Comparison of ENCODE assay signal across 8 cellular contexts in genomic region chr9:78297672-78297961, GRCh38. TPM values are rescaled to one million over a fixed set of nuclear protein-coding genes. Genes with fewer than 3 reads are reported as not detected.
A peak's percentile ranks its signal among the peaks of the same experiment; 100 is the strongest.
DNase-seq lines count a peak whose midpoint lies in the region; ATAC-seq and TF ChIP-seq lines count a peak whose summit lies in the region.

No MANE protein-coding gene starts in this region.

- no peak for ATAC-seq in GM19452 (IDR thresholded peaks at IDR 0.05; ENCODE audit: unreplicated experiment)
- no peak for ATAC-seq in HG02588 (IDR thresholded peaks at IDR 0.05; ENCODE audit: unreplicated experiment)

- H3K4me3 Mint-ChIP-seq in activated naive CD4-positive, alpha-beta T cell treated with anti-CD3 and anti-CD28 coated beads, Interleukin-2, amount 10 ng/mL, durations not matched to agents 7 days and 5 days: peak overlapping the region; percentile 88

- peak overlapping the region; percentile 65 to 82 (median 69) for H3K4me3 ChIP-seq in esophagus muscularis mucosa

- H3K27ac ChIP-seq in esophagus muscularis mucosa (replicated peaks in 1 of 4): peak overlapping the region in 2 of 4 donors; percentile 72 to 86

- no peaks in the 10 kb centered on the region for H3K9me3 ChIP-seq in esophagus muscularis mucosa

- peaks cover 24% of the 10 kb centered on the region for H3K36me3 Mint-ChIP-seq in activated naive CD4-positive, alpha-beta T cell treated with anti-CD3 and anti-CD28 coated beads, Interleukin-2, amount 10 ng/mL, durations not matched to agents 7 days and 5 days

- CTCF ChIA-PET in activated naive CD4-positive, alpha-beta T cell treated with anti-CD3 and anti-CD28 coated beads, Interleukin-2, amount 10 ng/mL, durations not matched to agents 7 days and 5 days (lab: Charles Lee): interaction anchor here (0.6 to 1.6 kb wide), 5 partner anchors 12 to 166 kb away, joined by 3 to 7 read pairs (median 4); no protein-coding TSS in a partner anchor

- H3K27me3 ChIP-seq in esophagus muscularis mucosa: peaks cover 0 to 7% (median 2%) of the 10 kb centered on the region in 4 donors

- H3K27ac Mint-ChIP-seq in activated naive CD4-positive, alpha-beta T cell treated with anti-CD3 and anti-CD28 coated beads, Interleukin-2, amount 10 ng/mL, durations not matched to agents 7 days and 5 days: peak overlapping the region; percentile 92

- H3K27me3 Mint-ChIP-seq in activated naive CD4-positive, alpha-beta T cell treated with anti-CD3 and anti-CD28 coated beads, Interleukin-2, amount 10 ng/mL, durations not matched to agents 7 days and 5 days: peaks cover 6% of the 10 kb centered on the region

- H3K4me1 Mint-ChIP-seq in activated naive CD4-positive, alpha-beta T cell treated with anti-CD3 and anti-CD28 coated beads, Interleukin-2, amount 10 ng/mL, durations not matched to agents 7 days and 5 days: peaks cover 55% of the 10 kb centered on the region

- TF ChIP-seq EP300 in esophagus muscularis mucosa (IDR thresholded peaks at IDR 0.05): no peak

- no peaks in the 10 kb centered on the region for H3K9me3 Mint-ChIP-seq in activated naive CD4-positive, alpha-beta T cell treated with anti-CD3 and anti-CD28 coated beads, Interleukin-2, amount 10 ng/mL, durations not matched to agents 7 days and 5 days

- intact Hi-C loops in esophagus muscularis mucosa (cut with DNase I): loop anchor here (5.0 kb wide), 1 partner anchor 35 kb away; no protein-coding TSS in a partner anchor

- TF ChIP-seq CTCF in esophagus muscularis mucosa (IDR thresholded peaks at IDR 0.05): no peak

- no peak for DNase-seq in activated naive CD4-positive, alpha-beta T cell treated with anti-CD3 and anti-CD28 coated beads, Interleukin-2, amount 10 ng/mL, durations not matched to agents 7 days and 5 days
- DNase-seq in activated naive CD4-positive, alpha-beta T cell treated with anti-CD3 and anti-CD28 coated beads, Interleukin-2, amount 50 U/mL, for 16 hours: no peak
- DNase-seq in RKO (ENCODE audit: low spot score) (peak; percentile 82), esophagus muscularis mucosa (ENCODE audit: extremely low spot score) (no peak), putamen (ENCODE audit: low spot score) (peak; percentile 74), NCI-H2196 treated with DMSO at 0.1 percent for 48 hours (lab: John Stamatoyannopoulos, UW; ENCODE audit: unreplicated experiment) (no peak)

- H3K36me3 ChIP-seq in esophagus muscularis mucosa: no peaks in the 10 kb centered on the region

- WGBS in esophagus muscularis mucosa: 6% methylated on average over 8 of the region's 10 CpGs

- TF ChIP-seq POLR2A in esophagus muscularis mucosa (IDR thresholded peaks at IDR 0.05; ENCODE audit: low read depth): no peak

- peaks cover 30 to 36% (median 31%) of the 10 kb centered on the region in 4 donors for H3K4me1 ChIP-seq in esophagus muscularis mucosa

RNA-seq across cellular contexts. Expression of gene PSAT1, which starts 0.7 kb away (rescaled TPM):
- total RNA-seq in esophagus muscularis mucosa: 1 to 10 TPM; 1.7 to 4.6 (median 2.5) TPM

Comparison
In these comparisons a context has a peak if more than half of its experiments do, and no peak if none do; other contexts are left out.
1. DNase-seq: peak in RKO (single experiment) and putamen (single experiment); none in activated naive CD4-positive, alpha-beta T cell treated with anti-CD3 and anti-CD28 coated beads, Interleukin-2, amount 10 ng/mL, durations not matched to agents 7 days and 5 days (single experiment), activated naive CD4-positive, alpha-beta T cell treated with anti-CD3 and anti-CD28 coated beads, Interleukin-2, amount 50 U/mL, for 16 hours (single experiment), esophagus muscularis mucosa (single experiment) and NCI-H2196 treated with DMSO at 0.1 percent for 48 hours (single experiment).